ENCODE assay signal across 8 cellular contexts in genomic region chr1:147598631-147599361, GRCh38. TPM values are rescaled to one million over a fixed set of nuclear protein-coding genes. Genes with fewer than 3 reads are reported as not detected.
DNase-seq lines count a peak whose midpoint lies in the region; ATAC-seq and TF ChIP-seq lines count a peak whose summit lies in the region.

No MANE protein-coding gene starts in this region.

- intact Hi-C loops in left ventricle myocardium inferior (cut with micrococcal nuclease) (no loop called here), prostate gland (cut with DNase I) (loop anchor here (1.0 kb wide), 1 partner anchor 57 kb away; the partner anchor contains the start of gene BCL9)

- H3K36me3 ChIP-seq in DOHH2 (ENCODE audit: control insufficient read depth, low read length) (no peaks in the 10 kb centered on the region), left ventricle myocardium inferior (no peaks in the 10 kb centered on the region), prostate gland (no peaks in the 10 kb centered on the region)

- DNase-seq in HFF-Myc (ENCODE audit: extremely low read depth, low read depth): no peak
- DNase-seq in OCI-M1 (lab: John Stamatoyannopoulos, UW): peak; percentile 54
- no peak for DNase-seq in left ventricle myocardium inferior
- no peak for DNase-seq in prostate gland (ENCODE audit: low spot score)

- H3K9me3 ChIP-seq in DOHH2 (ENCODE audit: control insufficient read depth, insufficient read depth, low read length) (no peaks in the 10 kb centered on the region; the same call in 1 of the 2 replicates), left ventricle myocardium inferior (replicated peaks) (no peaks in the 10 kb centered on the region), prostate gland (no peaks in the 10 kb centered on the region)

- peaks cover 6% of the 10 kb centered on the region; the same call in 1 of the 2 replicates for H3F3A ChIP-seq in DOHH2 (ENCODE audit: control insufficient read depth, insufficient read depth)

- no peaks in the 10 kb centered on the region for H3K36me3 Mint-ChIP-seq in activated naive CD8-positive, alpha-beta T cell

- H3K79me2 ChIP-seq in DOHH2 (ENCODE audit: control insufficient read depth, low read length): peaks cover 10% of the 10 kb centered on the region

- H3K27me3 ChIP-seq in DOHH2 (ENCODE audit: control insufficient read depth, low read length) (peaks cover 43% of the 10 kb centered on the region), left ventricle myocardium inferior (ENCODE audit: low read depth) (no peaks in the 10 kb centered on the region), prostate gland (replicated peaks; ENCODE audit: insufficient read depth) (no peaks in the 10 kb centered on the region)

- H3K4me3 Mint-ChIP-seq in activated naive CD8-positive, alpha-beta T cell: peak overlapping the region; percentile 91

- 11% methylated on average over 28 of the region's 30 CpGs for whole genome bisulfite sequencing in prostate gland

- peak overlapping the region; percentile 93 for H3K4me2 ChIP-seq in DOHH2 (ENCODE audit: low read length)

- no peaks in the 10 kb centered on the region for H3K9me3 Mint-ChIP-seq in activated naive CD8-positive, alpha-beta T cell (ENCODE audit: low read depth)

- no peaks in the 10 kb centered on the region for H4K20me1 ChIP-seq in DOHH2 (ENCODE audit: control insufficient read depth, insufficient read depth, low read depth, low read length)

- H3K4me3 ChIP-seq in DOHH2 (ENCODE audit: low read length): peak overlapping the region; percentile 87
- peak overlapping the region; percentile 59 for H3K4me3 ChIP-seq in HFF-Myc (replicated peaks; ENCODE audit: low read depth, low read length)
- peak overlapping the region; percentile 83 for H3K4me3 ChIP-seq in left ventricle myocardium inferior
- peak overlapping the region; percentile 56 to 80 for H3K4me3 ChIP-seq in prostate gland

- ATAC-seq in HG03520 (IDR thresholded peaks at IDR 0.05; ENCODE audit: unreplicated experiment) (no peak), GM19397 (IDR thresholded peaks at IDR 0.05; ENCODE audit: unreplicated experiment) (no peak)

- H3K4me1 Mint-ChIP-seq in activated naive CD8-positive, alpha-beta T cell (ENCODE audit: low read depth): peaks cover 33% of the 10 kb centered on the region

- no peaks in the 10 kb centered on the region for H3K9me2 ChIP-seq in DOHH2 (replicated peaks; ENCODE audit: control insufficient read depth, low read length)

- TF ChIP-seq CTCF in DOHH2 (IDR thresholded peaks at IDR 0.05; ENCODE audit: low read depth, low read length, poor library complexity, severe bottlenecking) (no peak), HFF-Myc (IDR thresholded peaks at IDR 0.05; ENCODE audit: low read depth, low read length, missing control alignments) (no peak), left ventricle myocardium inferior (IDR thresholded peaks at IDR 0.05; ENCODE audit: borderline replicate concordance) (no peak), prostate gland (IDR thresholded peaks at IDR 0.05) (no peak)

- no peak overlapping the region for H3K27ac ChIP-seq in DOHH2 (ENCODE audit: low read depth, low read length)
- peak overlapping the region; percentile 93 for H3K27ac ChIP-seq in left ventricle myocardium inferior (replicated peaks)
- peak overlapping the region; percentile 90 to 92 for H3K27ac ChIP-seq in prostate gland

- peak overlapping the region; percentile 88 for H3K27ac Mint-ChIP-seq in activated naive CD8-positive, alpha-beta T cell

- peaks cover 19% of the 10 kb centered on the region for H3K4me1 ChIP-seq in DOHH2 (ENCODE audit: control insufficient read depth, low read length)
- peaks cover 27% of the 10 kb centered on the region for H3K4me1 ChIP-seq in left ventricle myocardium inferior
- H3K4me1 ChIP-seq in prostate gland (replicated peaks): peaks cover 6% of the 10 kb centered on the region

- TF ChIP-seq POLR2A in prostate gland (IDR thresholded peaks at IDR 0.05): no peak

- H3K27me3 Mint-ChIP-seq in activated naive CD8-positive, alpha-beta T cell: no peaks in the 10 kb centered on the region

RNA-seq across cellular contexts. Expression of gene BCL9, which starts 57.5 kb away (rescaled TPM):
- total RNA-seq in left ventricle myocardium inferior (12.0 TPM), prostate gland (10 to 100 TPM; 28.2 to 32.0 TPM)
